10 cellular contexts compared by ENCODE assay signal in genomic region chr2:168432565-168433186, GRCh38. TPM values are rescaled to one million over a fixed set of nuclear protein-coding genes. Genes with fewer than 3 reads are reported as not detected.
DNase-seq lines count a peak whose midpoint lies in the region; ATAC-seq and TF ChIP-seq lines count a peak whose summit lies in the region.
"Had no signal": no experiment of that assay in that cellular context is flagged by ENCODE, and none has a peak within 500 bp of the region (broad histone marks: within the 10 kb centered on the region; RNA-seq: fewer than 3 reads in every experiment).

No MANE protein-coding gene starts in this region.

- no peaks in the 10 kb centered on the region for H3K9me3 ChIP-seq in CD4-positive, CD25-positive, alpha-beta regulatory T cell (ENCODE audit: control insufficient read depth in 2 of 2, low read length in 2 of 2)
- H3K9me3 ChIP-seq in right atrium auricular region = no peaks in the 10 kb centered on the region
- no peaks in the 10 kb centered on the region for H3K9me3 ChIP-seq in effector memory CD4-positive, alpha-beta T cell (ENCODE audit: control insufficient read depth, low read length)

- ATAC-seq in CD4-positive, CD25-positive, alpha-beta regulatory T cell (ENCODE audit: low read depth in 2 of 2) = peak in 1 of 2 donors; percentile 52
- ATAC-seq in GM19043 (IDR thresholded peaks at IDR 0.05; ENCODE audit: low read depth, unreplicated experiment) = peak; percentile 58
- peak; percentile 59 for ATAC-seq in HG03103 (IDR thresholded peaks at IDR 0.05; ENCODE audit: low read depth, unreplicated experiment)
- ATAC-seq in activated T-cell treated with anti-CD3 and anti-CD28 coated beads, Interleukin-2, amount 50 U/mL, for 72 hours (replicated peaks in 1 of 2) = peak; percentile 72 to 81
- no peak for ATAC-seq in GM18520 (IDR thresholded peaks at IDR 0.05; ENCODE audit: unreplicated experiment)

- peak overlapping the region in 2 of 3 donors; percentile 15 to 16 for H3K27ac Mint-ChIP-seq in CD4-positive, CD25-positive, alpha-beta regulatory T cell
- H3K27ac Mint-ChIP-seq in activated T-cell treated with anti-CD3 and anti-CD28 coated beads, Interleukin-2, amount 50 U/mL, for 72 hours = peak overlapping the region; percentile 74

- TF ChIP-seq CTCF in right atrium auricular region (IDR thresholded peaks at IDR 0.05) = no peak

- peaks cover 9% of the 10 kb centered on the region for H3K4me1 ChIP-seq in CD4-positive, CD25-positive, alpha-beta regulatory T cell (ENCODE audit: control insufficient read depth, insufficient read depth, low read length, poor library complexity, severe bottlenecking)
- no peaks in the 10 kb centered on the region for H3K4me1 ChIP-seq in right atrium auricular region
- no peaks in the 10 kb centered on the region for H3K4me1 ChIP-seq in effector memory CD4-positive, alpha-beta T cell (ENCODE audit: control insufficient read depth, insufficient read depth, low read length, poor library complexity, severe bottlenecking)

- no peak overlapping the region for H3K27ac ChIP-seq in CD4-positive, CD25-positive, alpha-beta regulatory T cell (ENCODE audit: insufficient read depth, low read length, poor library complexity, severe bottlenecking)
- no peak overlapping the region for H3K27ac ChIP-seq in right atrium auricular region
- H3K27ac ChIP-seq in effector memory CD4-positive, alpha-beta T cell (ENCODE audit: insufficient read depth, low read length, poor library complexity, severe bottlenecking) = no peak overlapping the region

- DNase-seq in CD4-positive, CD25-positive, alpha-beta regulatory T cell = peak in 2 of 3 donors; percentile 24 to 64
- peak; percentile 27 to 56 for DNase-seq in activated T-cell treated with anti-CD3 and anti-CD28 coated beads, Interleukin-2, amount 50 U/mL, for 72 hours
- DNase-seq in right atrium auricular region (ENCODE audit: low spot score) (no peak), SW480 (ENCODE audit: low spot score) (no peak)
- DNase-seq in effector memory CD4-positive, alpha-beta T cell = no peak
- DNase-seq: KG1, posterior cingulate gyrus had no signal

- peak overlapping the region in 3 of 4 donors; percentile 22 to 65 (median 23) for H3K4me3 Mint-ChIP-seq in CD4-positive, CD25-positive, alpha-beta regulatory T cell
- peak overlapping the region; percentile 57 to 86 for H3K4me3 Mint-ChIP-seq in activated T-cell treated with anti-CD3 and anti-CD28 coated beads, Interleukin-2, amount 50 U/mL, for 72 hours

- H3K36me3 ChIP-seq in CD4-positive, CD25-positive, alpha-beta regulatory T cell (ENCODE audit: control insufficient read depth, insufficient read depth, low read length) = no peaks in the 10 kb centered on the region
- no peaks in the 10 kb centered on the region for H3K36me3 ChIP-seq in right atrium auricular region
- no peaks in the 10 kb centered on the region for H3K36me3 ChIP-seq in effector memory CD4-positive, alpha-beta T cell (ENCODE audit: control insufficient read depth, insufficient read depth, low read length)

- no peaks in the 10 kb centered on the region for H3K36me3 Mint-ChIP-seq in CD4-positive, CD25-positive, alpha-beta regulatory T cell
- H3K36me3 Mint-ChIP-seq in activated T-cell treated with anti-CD3 and anti-CD28 coated beads, Interleukin-2, amount 50 U/mL, for 72 hours (ENCODE audit: insufficient read depth in 2 of 2) = peaks cover 0 to 4% of the 10 kb centered on the region in 2 donors

- peaks cover 6 to 21% (median 9%) of the 10 kb centered on the region in 4 donors for H3K4me1 Mint-ChIP-seq in CD4-positive, CD25-positive, alpha-beta regulatory T cell
- peaks cover 54% of the 10 kb centered on the region for H3K4me1 Mint-ChIP-seq in activated T-cell treated with anti-CD3 and anti-CD28 coated beads, Interleukin-2, amount 50 U/mL, for 72 hours (ENCODE audit: low read depth)

- peak overlapping the region; percentile 52 for H3K4me3 ChIP-seq in CD4-positive, CD25-positive, alpha-beta regulatory T cell (ENCODE audit: low read depth, low read length)
- no peak overlapping the region for H3K4me3 ChIP-seq in right atrium auricular region
- H3K4me3 ChIP-seq in effector memory CD4-positive, alpha-beta T cell (ENCODE audit: insufficient read depth, low read depth, low read length, poor library complexity, severe bottlenecking) = no peak overlapping the region

- peaks cover 7% of the 10 kb centered on the region for H3K27me3 Mint-ChIP-seq in CD4-positive, CD25-positive, alpha-beta regulatory T cell
- H3K27me3 Mint-ChIP-seq in activated T-cell treated with anti-CD3 and anti-CD28 coated beads, Interleukin-2, amount 50 U/mL, for 72 hours (ENCODE audit: low read depth) = peaks cover 6% of the 10 kb centered on the region

- H3K27me3 ChIP-seq in CD4-positive, CD25-positive, alpha-beta regulatory T cell (ENCODE audit: control insufficient read depth, insufficient read depth, low read length) = no peaks in the 10 kb centered on the region
- no peaks in the 10 kb centered on the region for H3K27me3 ChIP-seq in right atrium auricular region
- H3K27me3 ChIP-seq in effector memory CD4-positive, alpha-beta T cell (replicated peaks; ENCODE audit: control insufficient read depth, insufficient read depth, low read length, poor library complexity, severe bottlenecking) = no peaks in the 10 kb centered on the region

- peaks cover 0 to 1% (median 0%) of the 10 kb centered on the region in 7 donors for H3K9me3 Mint-ChIP-seq in CD4-positive, CD25-positive, alpha-beta regulatory T cell
- no peaks in the 10 kb centered on the region for H3K9me3 Mint-ChIP-seq in activated T-cell treated with anti-CD3 and anti-CD28 coated beads, Interleukin-2, amount 50 U/mL, for 72 hours

RNA-seq across cellular contexts. Expression of gene CERS6, which starts 23.4 kb away (rescaled TPM):
- 5.2 TPM for total RNA-seq in CD4-positive, CD25-positive, alpha-beta regulatory T cell
- polyA plus RNA-seq in CD4-positive, CD25-positive, alpha-beta regulatory T cell = 1 to 10 TPM; 1.3 to 5.3 (median 2.5) TPM
- total RNA-seq in activated T-cell treated with anti-CD3 and anti-CD28 coated beads, Interleukin-2, amount 50 U/mL, for 72 hours = 10 to 100 TPM; 11.2 to 18.5 TPM
- total RNA-seq in right atrium auricular region = 10 to 100 TPM; 59.4 to 74.5 TPM

Comparison
In these comparisons a context has a peak if more than half of its experiments do, and no peak if none do; other contexts are left out.
1. DNase-seq: peak in CD4-positive, CD25-positive, alpha-beta regulatory T cell (2 of 3) and activated T-cell treated with anti-CD3 and anti-CD28 coated beads, Interleukin-2, amount 50 U/mL, for 72 hours (2 of 2); none in right atrium auricular region (single experiment), SW480 (single experiment) and effector memory CD4-positive, alpha-beta T cell (0 of 3).